In genomic region chr9:133063500-133064231, GRCh38 we compare ENCODE assay signal across 2 cellular contexts.
TF ChIP-seq lines count a peak whose summit lies in the region.

No MANE protein-coding gene starts in this region.

TF ChIP-seq in HEK293, 187 proteins besides CTCF, POLR2A, EP300 and RAD21:
- no peak for TF ChIP-seq EGR2 (tag by site-specific recombination; IDR thresholded peaks at IDR 0.05; ENCODE audit: low read depth)
- no peak for TF ChIP-seq ZNF610 (tag by site-specific recombination; IDR thresholded peaks at IDR 0.05; ENCODE audit: borderline replicate concordance)
- TF ChIP-seq ZNF558 (tag by site-specific recombination; IDR thresholded peaks at IDR 0.05): no peak
- TF ChIP-seq ZBTB10 (tag by site-specific recombination; IDR thresholded peaks at IDR 0.05): no peak
- no peak for TF ChIP-seq REST (tag by site-specific recombination; IDR thresholded peaks at IDR 0.05)

TF ChIP-seq in H1, 55 proteins besides CTCF, POLR2A, EP300 and RAD21:
- TF ChIP-seq CHD2 (IDR thresholded peaks at IDR 0.05; ENCODE audit: low read length) (no peak), NRF1 (IDR thresholded peaks at IDR 0.05; ENCODE audit: low read depth, low read length) (no peak), BCL11A (IDR thresholded peaks at IDR 0.05; ENCODE audit: low read depth in 2 of 2, low read length in 2 of 2) (no peak), YY1 (IDR thresholded peaks at IDR 0.05; ENCODE audit: low read depth, low read length) (no peak), ATF2 (IDR thresholded peaks at IDR 0.05; ENCODE audit: low read length) (no peak)
